Comparison of ENCODE assay signal across 8 cellular contexts in genomic region chr4:77820836-77821561, GRCh38. TPM values are rescaled to one million over a fixed set of nuclear protein-coding genes. Genes with fewer than 3 reads are reported as not detected.
DNase-seq lines count a peak whose midpoint lies in the region; ATAC-seq and TF ChIP-seq lines count a peak whose summit lies in the region.

No MANE protein-coding gene starts in this region.

- H3K27ac Mint-ChIP-seq in Caco-2 (ENCODE audit: unreplicated experiment), result no peak overlapping the region

- DNase-seq in Caco-2 (no peak), KBM-7 (peak; percentile 37), astrocyte of the cerebellum (ENCODE audit: low read depth) (no peak), left lobe of liver (ENCODE audit: low spot score) (peak; percentile 59), NCI-H524 treated with DMSO at 0.1 percent for 48 hours (lab: John Stamatoyannopoulos, UW) (no peak), omental fat pad (ENCODE audit: low spot score) (no peak)

- no peaks in the 10 kb centered on the region for H3K36me3 ChIP-seq in Caco-2 (ENCODE audit: control insufficient read depth, insufficient read depth, low read length)
- H3K36me3 ChIP-seq in subcutaneous abdominal adipose tissue (ENCODE audit: control insufficient read depth in 5 of 5, insufficient read depth in 5 of 5, low read length in 5 of 5), result no peaks in the 10 kb centered on the region

- no peaks in the 10 kb centered on the region for H3K9me3 Mint-ChIP-seq in Caco-2 (ENCODE audit: unreplicated experiment)

- intact Hi-C loops in Caco-2 (cut with micrococcal nuclease; ENCODE audit: unreplicated experiment), result loop anchor here (1.0 kb wide), 1 partner anchor 121 kb away; no protein-coding TSS in a partner anchor

- H3K4me1 Mint-ChIP-seq in Caco-2 (ENCODE audit: low read depth, unreplicated experiment), result no peaks in the 10 kb centered on the region

- no peak for TF ChIP-seq CTCF in Caco-2 (IDR thresholded peaks at IDR 0.05; ENCODE audit: insufficient read depth in 1 of 2, low read depth in 1 of 2, low read length in 1 of 2, severe bottlenecking in 1 of 2, unreplicated experiment in 1 of 2)
- TF ChIP-seq CTCF in astrocyte of the cerebellum (IDR thresholded peaks at IDR 0.05; ENCODE audit: low read depth, low read length, missing control alignments), result no peak
- no peak for TF ChIP-seq CTCF in omental fat pad (IDR thresholded peaks at IDR 0.05)

- H3K27me3 Mint-ChIP-seq in Caco-2 (ENCODE audit: insufficient read depth, unreplicated experiment), result peaks cover 7% of the 10 kb centered on the region

- H3K36me3 Mint-ChIP-seq in Caco-2 (ENCODE audit: insufficient read depth, unreplicated experiment), result peaks cover 13% of the 10 kb centered on the region

- H3K4me1 ChIP-seq in Caco-2 (peaks cover 7% of the 10 kb centered on the region), subcutaneous abdominal adipose tissue (ENCODE audit: control insufficient read depth in 5 of 5, insufficient read depth in 5 of 5, low read length in 5 of 5) (peaks cover 7 to 25% (median 19%) of the 10 kb centered on the region in 5 donors)

- in situ Hi-C loops in KBM-7 (cut with MboI; ENCODE audit: low pct_unique_long_range_greater_than_20kb, low sequenced_read_pairs), result no loop called here
- in situ Hi-C loops in astrocyte of the cerebellum (cut with HindIII; ENCODE audit: low sequenced_read_pairs), result no loop called here

- CTCF ChIA-PET in Caco-2 (lab: Charles Lee), result no interaction called here

- H3K9me3 ChIP-seq in Caco-2 (no peaks in the 10 kb centered on the region), subcutaneous abdominal adipose tissue (ENCODE audit: control insufficient read depth in 5 of 5, low read length in 5 of 5) (no peaks in the 10 kb centered on the region)

- peak overlapping the region; percentile 93 for H3K4me3 ChIP-seq in Caco-2 (ENCODE audit: low read depth, low read length)
- peak overlapping the region; percentile 76 for H3K4me3 ChIP-seq in astrocyte of the cerebellum (ENCODE audit: low read depth, low read length)
- peak overlapping the region; percentile 80 to 94 (median 92) for H3K4me3 ChIP-seq in subcutaneous abdominal adipose tissue (ENCODE audit: low read depth in 1 of 5, low read length in 5 of 5)

- peak overlapping the region; percentile 96 for H3K4me3 Mint-ChIP-seq in Caco-2 (ENCODE audit: unreplicated experiment)

- peak overlapping the region; percentile 91 for H3K27ac ChIP-seq in subcutaneous abdominal adipose tissue (ENCODE audit: low read depth, low read length)

- peak overlapping the region; percentile 79 to 95 (median 91) for H3K9ac ChIP-seq in subcutaneous abdominal adipose tissue (ENCODE audit: low read length in 5 of 5)

- ATAC-seq in left lobe of liver (peak; percentile 8), omental fat pad (ENCODE audit: low FRiP score) (no peak), GM19351 (IDR thresholded peaks at IDR 0.05; ENCODE audit: unreplicated experiment) (no peak)

- H3K27me3 ChIP-seq in Caco-2 (replicated peaks; ENCODE audit: control insufficient read depth, insufficient read depth, low read length) (no peaks in the 10 kb centered on the region), subcutaneous abdominal adipose tissue (ENCODE audit: control insufficient read depth in 5 of 5, insufficient read depth in 4 of 5, low read length in 5 of 5) (no peaks in the 10 kb centered on the region)

- BruUV-seq in Caco-2 (replicated peaks; lab: Mats Ljungman, UMichigan), result no TSS peak

- POLR2A ChIA-PET in Caco-2 (lab: Charles Lee), result no interaction called here

RNA-seq across cellular contexts. Expression of gene CNOT6L, which starts 1.8 kb away (rescaled TPM):
- 18.8 and 20.2 TPM in 2 replicates for total RNA-seq in Caco-2 (2022)
- total RNA-seq in left lobe of liver, result 20.5 TPM
- total RNA-seq in omental fat pad, result 10 to 100 TPM; 21.3 to 41.6 (median 31.5) TPM

RNA-seq across cellular contexts. Expression of gene MRPL1, which starts 41.6 kb away (rescaled TPM):
- 38.4 and 42.0 TPM in 2 replicates for total RNA-seq in Caco-2 (2022)
- 13.8 TPM for total RNA-seq in left lobe of liver
- 10 to 100 TPM; 17.1 to 20.5 (median 18.7) TPM for total RNA-seq in omental fat pad

Comparison
In these comparisons a context has a peak if more than half of its experiments do, and no peak if none do; other contexts are left out.
1. DNase-seq: peak in KBM-7 (single experiment) and left lobe of liver (single experiment); none in Caco-2 (0 of 2), astrocyte of the cerebellum (single experiment), NCI-H524 treated with DMSO at 0.1 percent for 48 hours (single experiment) and omental fat pad (single experiment).
2. Peak in every context shown above with its lines, with median percentiles within 50 percentile points of each other: H3K4me3 ChIP-seq.